Comparison of ENCODE assay signal across 8 cellular contexts in genomic region chr16:89319883-89320716, GRCh38.
A peak's percentile ranks its signal among the peaks of the same experiment; 100 is the strongest.
DNase-seq lines count a peak whose midpoint lies in the region; ATAC-seq and TF ChIP-seq lines count a peak whose summit lies in the region.

No MANE protein-coding gene starts in this region.

- peaks cover 96% of the 10 kb centered on the region for H3K4me1 Mint-ChIP-seq in activated CD4-positive, alpha-beta T cell treated with anti-CD3 and anti-CD28 coated beads, Interleukin-2, amount 10 ng/mL, durations not matched to agents 7 days and 5 days

- ATAC-seq in esophagus mucosa (peak; percentile 71), omental fat pad (ENCODE audit: low FRiP score) (peak; percentile 55), HG03439 (IDR thresholded peaks at IDR 0.05; ENCODE audit: unreplicated experiment) (no peak)

- no peaks in the 10 kb centered on the region for H3K9me3 Mint-ChIP-seq in activated CD4-positive, alpha-beta T cell treated with anti-CD3 and anti-CD28 coated beads, Interleukin-2, amount 10 ng/mL, durations not matched to agents 7 days and 5 days

- no peaks in the 10 kb centered on the region for H3K27me3 Mint-ChIP-seq in activated CD4-positive, alpha-beta T cell treated with anti-CD3 and anti-CD28 coated beads, Interleukin-2, amount 10 ng/mL, durations not matched to agents 7 days and 5 days

- POLR2A ChIA-PET in activated CD4-positive, alpha-beta T cell treated with anti-CD3 and anti-CD28 coated beads, Interleukin-2, amount 10 ng/mL, durations not matched to agents 7 days and 5 days (lab: Charles Lee) = no interaction called here

- TF ChIP-seq CTCF in omental fat pad (IDR thresholded peaks at IDR 0.05) = no peak

- CTCF ChIA-PET in activated CD4-positive, alpha-beta T cell treated with anti-CD3 and anti-CD28 coated beads, Interleukin-2, amount 10 ng/mL, durations not matched to agents 7 days and 5 days (lab: Charles Lee) = interaction anchor here (1.2 kb wide), 1 partner anchor 10 kb away, joined by 3 read pairs; no protein-coding TSS in a partner anchor

- no peak overlapping the region for H3K4me3 Mint-ChIP-seq in activated CD4-positive, alpha-beta T cell treated with anti-CD3 and anti-CD28 coated beads, Interleukin-2, amount 10 ng/mL, durations not matched to agents 7 days and 5 days

- peak overlapping the region; percentile 60 for H3K27ac Mint-ChIP-seq in activated CD4-positive, alpha-beta T cell treated with anti-CD3 and anti-CD28 coated beads, Interleukin-2, amount 10 ng/mL, durations not matched to agents 7 days and 5 days

- DNase-seq in GM04504 (ENCODE audit: low read depth) = peak; percentile 69
- peak; percentile 35 for DNase-seq in HT-29 (ENCODE audit: low spot score)
- no peak for DNase-seq in activated CD4-positive, alpha-beta T cell treated with anti-CD3 and anti-CD28 coated beads, Interleukin-2, amount 10 ng/mL, durations not matched to agents 7 days and 5 days
- DNase-seq in omental fat pad (ENCODE audit: low spot score) = no peak
- no peak for DNase-seq in NCI-H187 treated with DMSO at 0.1 percent for 48 hours (lab: John Stamatoyannopoulos, UW)
- DNase-seq in globus pallidus (ENCODE audit: low spot score) = no peak

- peaks cover 44% of the 10 kb centered on the region for H3K36me3 Mint-ChIP-seq in activated CD4-positive, alpha-beta T cell treated with anti-CD3 and anti-CD28 coated beads, Interleukin-2, amount 10 ng/mL, durations not matched to agents 7 days and 5 days (ENCODE audit: low read depth)

Comparison
In these comparisons a context has a peak if more than half of its experiments do, and no peak if none do; other contexts are left out.
1. DNase-seq: peak in GM04504 (single experiment) and HT-29 (single experiment); none in activated CD4-positive, alpha-beta T cell treated with anti-CD3 and anti-CD28 coated beads, Interleukin-2, amount 10 ng/mL, durations not matched to agents 7 days and 5 days (single experiment), omental fat pad (single experiment), NCI-H187 treated with DMSO at 0.1 percent for 48 hours (single experiment) and globus pallidus (single experiment).